8 cellular contexts compared by ENCODE assay signal in the genomic region with DNA sequence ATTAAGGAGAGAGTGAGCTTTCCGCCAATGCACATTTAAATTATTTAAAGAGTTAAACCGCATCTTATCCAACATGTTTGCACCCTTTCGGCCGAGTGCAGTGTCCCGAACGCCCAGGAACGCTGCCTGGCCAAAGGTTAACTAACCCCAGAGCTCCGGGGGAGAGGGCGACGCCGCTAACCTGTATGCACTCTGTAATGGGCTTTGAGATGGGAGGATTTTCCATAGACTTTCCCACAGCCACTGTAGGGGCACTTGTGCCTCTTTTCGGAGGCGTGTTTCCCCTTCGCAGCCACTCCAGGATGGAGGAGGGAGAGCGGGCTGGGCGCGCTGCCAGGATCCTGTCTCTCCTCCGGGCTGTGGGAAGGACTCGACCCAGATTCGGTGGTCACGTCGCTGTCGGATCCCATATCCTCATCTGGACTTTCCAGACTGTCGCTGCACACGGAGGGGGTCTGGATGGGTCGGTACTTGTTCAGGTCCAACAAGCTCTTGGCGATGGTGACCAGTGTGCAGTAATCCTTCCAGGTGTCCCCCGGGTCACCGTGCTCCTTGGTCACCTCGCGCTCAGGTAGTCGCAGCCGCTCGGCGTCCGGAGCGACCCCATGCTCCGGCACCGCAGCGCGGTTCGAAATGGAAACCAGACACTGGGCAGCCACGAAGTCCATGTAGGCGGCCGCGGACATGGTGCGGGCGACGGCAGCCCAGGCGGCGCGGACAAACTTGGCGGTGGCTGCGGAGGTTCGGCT. TPM values are rescaled to one million over a fixed set of nuclear protein-coding genes. Genes with fewer than 3 reads are reported as not detected.
DNase-seq lines count a peak whose midpoint lies in the region; ATAC-seq and TF ChIP-seq lines count a peak whose summit lies in the region.

No MANE protein-coding gene starts in this region.

- no peak for ATAC-seq in CD8-positive, alpha-beta T cell
- no peak for ATAC-seq in naive thymus-derived CD8-positive, alpha-beta T cell
- ATAC-seq in upper lobe of left lung (ENCODE audit: low FRiP score in 2 of 2) (peak; percentile 58 to 75), HG02588 (IDR thresholded peaks at IDR 0.05; ENCODE audit: unreplicated experiment) (no peak)

- peak overlapping the region; percentile 100 for H3K27ac Mint-ChIP-seq in CD8-positive, alpha-beta T cell
- H3K27ac Mint-ChIP-seq in HFFc6 = peak overlapping the region; percentile 97
- peak overlapping the region; percentile 95 to 100 (median 99) for H3K27ac Mint-ChIP-seq in naive thymus-derived CD8-positive, alpha-beta T cell

- H3K36me3 ChIP-seq in CD8-positive, alpha-beta T cell (ENCODE audit: insufficient read depth, low read length) = no peaks in the 10 kb centered on the region
- peaks cover 0 to 7% (median 0%) of the 10 kb centered on the region in 4 donors for H3K36me3 ChIP-seq in upper lobe of left lung

- H3K36me3 Mint-ChIP-seq in CD8-positive, alpha-beta T cell = peaks cover 20% of the 10 kb centered on the region
- H3K36me3 Mint-ChIP-seq in HFFc6 (ENCODE audit: low read depth) = peaks cover 7% of the 10 kb centered on the region; the same call in 1 of the 2 replicates
- peaks cover 0 to 2% (median 2%) of the 10 kb centered on the region in 3 donors for H3K36me3 Mint-ChIP-seq in naive thymus-derived CD8-positive, alpha-beta T cell

- peak in 3 of 4 donors; percentile 50 to 80 (median 78) for TF ChIP-seq POLR2A in upper lobe of left lung (IDR thresholded peaks at IDR 0.05)

- no peaks in the 10 kb centered on the region for H3K27me3 ChIP-seq in CD8-positive, alpha-beta T cell (ENCODE audit: insufficient read depth, low read length)
- no peaks in the 10 kb centered on the region for H3K27me3 ChIP-seq in upper lobe of left lung

- H3K9me3 ChIP-seq in CD8-positive, alpha-beta T cell (ENCODE audit: low read length) = no peaks in the 10 kb centered on the region
- H3K9me3 ChIP-seq in upper lobe of left lung = no peaks in the 10 kb centered on the region

- TF ChIP-seq EP300 in upper lobe of left lung (IDR thresholded peaks at IDR 0.05) = peak in 2 of 4 donors; percentile 66 to 79

- H3K4me1 Mint-ChIP-seq in CD8-positive, alpha-beta T cell (ENCODE audit: low read depth) = peaks cover 56% of the 10 kb centered on the region
- H3K4me1 Mint-ChIP-seq in HFFc6 (ENCODE audit: low read depth) = peaks cover 45% of the 10 kb centered on the region
- H3K4me1 Mint-ChIP-seq in naive thymus-derived CD8-positive, alpha-beta T cell = peaks cover 30 to 66% (median 48%) of the 10 kb centered on the region in 4 donors

- POLR2A ChIA-PET in CD8-positive, alpha-beta T cell (lab: Charles Lee) = interaction anchor here (0.6 to 3.6 kb wide), 9 partner anchors 7 to 1487 kb away, joined by 3 to 41 read pairs (median 4); no protein-coding TSS in a partner anchor
- POLR2A ChIA-PET in naive thymus-derived CD8-positive, alpha-beta T cell (lab: Charles Lee) = interaction anchor here (0.6 to 4.9 kb wide), 15 partner anchors 8 to 1952 kb away, joined by 3 to 61 read pairs (median 5); partner anchors contain the start of genes SMC5 and ZFAND5

- DNase-seq in CD8-positive, alpha-beta T cell = peak; percentile 5 to 67 (median 42)
- DNase-seq in HFFc6 = peak; percentile 63
- DNase-seq in activated naive CD4-positive, alpha-beta T cell treated with anti-CD3 and anti-CD28 coated beads, Interleukin-2, amount 50 U/mL, for 16 hours = peak; percentile 42
- DNase-seq in fibroblast of villous mesenchyme (ENCODE audit: low read depth) = peak; percentile 76
- peak in 7 of 10 donors; percentile 18 to 68 (median 52) for DNase-seq in naive thymus-derived CD8-positive, alpha-beta T cell
- DNase-seq in upper lobe of left lung = peak; percentile 83 to 96

- no peak for TF ChIP-seq CTCF in CD8-positive, alpha-beta T cell (IDR thresholded peaks at IDR 0.05)
- TF ChIP-seq CTCF in HFFc6 (IDR thresholded peaks at IDR 0.05) = no peak
- no peak for TF ChIP-seq CTCF in fibroblast of villous mesenchyme (IDR thresholded peaks at IDR 0.05; ENCODE audit: insufficient read depth, low read depth, low read length)
- TF ChIP-seq CTCF in upper lobe of left lung (IDR thresholded peaks at IDR 0.05) = no peak

- peak overlapping the region; percentile 94 for H3K27ac ChIP-seq in CD8-positive, alpha-beta T cell (ENCODE audit: low read depth, low read length)
- H3K27ac ChIP-seq in upper lobe of left lung = peak overlapping the region; percentile 99 to 100 (median 100)

- H3K4me3 ChIP-seq in CD8-positive, alpha-beta T cell (ENCODE audit: low read depth, low read length) = peak overlapping the region; percentile 91
- peak overlapping the region; percentile 95 for H3K4me3 ChIP-seq in fibroblast of villous mesenchyme (ENCODE audit: low read depth, low read length)
- H3K4me3 ChIP-seq in upper lobe of left lung = peak overlapping the region; percentile 39 to 83 (median 69)

- H3K4me1 ChIP-seq in CD8-positive, alpha-beta T cell (ENCODE audit: insufficient read depth, low read length) = peaks cover 36% of the 10 kb centered on the region
- H3K4me1 ChIP-seq in upper lobe of left lung = peaks cover 40 to 50% (median 44%) of the 10 kb centered on the region in 4 donors

- WGBS in upper lobe of left lung, 2 donors = 0% methylated on average over 22 to 49 of the region's 55 CpGs

- CTCF ChIA-PET in CD8-positive, alpha-beta T cell (lab: Charles Lee) = interaction anchor here (1.0 to 2.8 kb wide), 2 partner anchors 13 to 72 kb away, joined by 3 to 8 read pairs; no protein-coding TSS in a partner anchor

- peak overlapping the region; percentile 99 for H3K4me3 Mint-ChIP-seq in CD8-positive, alpha-beta T cell
- peak overlapping the region; percentile 99 for H3K4me3 Mint-ChIP-seq in HFFc6
- H3K4me3 Mint-ChIP-seq in naive thymus-derived CD8-positive, alpha-beta T cell = peak overlapping the region; percentile 97 to 100 (median 98)

- intact Hi-C loops in CD8-positive, alpha-beta T cell (cut with DNase I, micrococcal nuclease) = loop anchor here (2.0 to 5.0 kb wide), 5 partner anchors 149 to 1499 kb away; partner anchors contain the start of genes SMC5 (in 2 of the 2), ABHD17B (in 1 of the 2), C9orf85 (in 1 of the 2) and CEMIP2 (in 1 of the 2)

- no peaks in the 10 kb centered on the region for H3K9me3 Mint-ChIP-seq in CD8-positive, alpha-beta T cell
- no peaks in the 10 kb centered on the region for H3K9me3 Mint-ChIP-seq in HFFc6
- H3K9me3 Mint-ChIP-seq in naive thymus-derived CD8-positive, alpha-beta T cell = no peaks in the 10 kb centered on the region

- no peaks in the 10 kb centered on the region for H3K27me3 Mint-ChIP-seq in CD8-positive, alpha-beta T cell (ENCODE audit: low read depth)
- H3K27me3 Mint-ChIP-seq in HFFc6 (ENCODE audit: insufficient read depth) = peaks cover 13% of the 10 kb centered on the region
- peaks cover 0 to 2% (median 0%) of the 10 kb centered on the region in 5 donors for H3K27me3 Mint-ChIP-seq in naive thymus-derived CD8-positive, alpha-beta T cell

TF ChIP-seq in PFSK-1, 5 proteins besides CTCF, POLR2A, EP300 and RAD21:
- TF ChIP-seq TAF1 (IDR thresholded peaks at IDR 0.05; ENCODE audit: borderline replicate concordance, insufficient read depth, low read length) (no peak), POLR2AphosphoS5 (IDR thresholded peaks at IDR 0.05; ENCODE audit: low read depth, low read length) (no peak; the same call in 1 of the 2 replicates), SIN3A (IDR thresholded peaks at IDR 0.05; ENCODE audit: borderline replicate concordance, insufficient read depth, low read length) (peak; percentile 64; the same call in 1 of the 2 replicates)
- TF ChIP-seq, protein P1, sequence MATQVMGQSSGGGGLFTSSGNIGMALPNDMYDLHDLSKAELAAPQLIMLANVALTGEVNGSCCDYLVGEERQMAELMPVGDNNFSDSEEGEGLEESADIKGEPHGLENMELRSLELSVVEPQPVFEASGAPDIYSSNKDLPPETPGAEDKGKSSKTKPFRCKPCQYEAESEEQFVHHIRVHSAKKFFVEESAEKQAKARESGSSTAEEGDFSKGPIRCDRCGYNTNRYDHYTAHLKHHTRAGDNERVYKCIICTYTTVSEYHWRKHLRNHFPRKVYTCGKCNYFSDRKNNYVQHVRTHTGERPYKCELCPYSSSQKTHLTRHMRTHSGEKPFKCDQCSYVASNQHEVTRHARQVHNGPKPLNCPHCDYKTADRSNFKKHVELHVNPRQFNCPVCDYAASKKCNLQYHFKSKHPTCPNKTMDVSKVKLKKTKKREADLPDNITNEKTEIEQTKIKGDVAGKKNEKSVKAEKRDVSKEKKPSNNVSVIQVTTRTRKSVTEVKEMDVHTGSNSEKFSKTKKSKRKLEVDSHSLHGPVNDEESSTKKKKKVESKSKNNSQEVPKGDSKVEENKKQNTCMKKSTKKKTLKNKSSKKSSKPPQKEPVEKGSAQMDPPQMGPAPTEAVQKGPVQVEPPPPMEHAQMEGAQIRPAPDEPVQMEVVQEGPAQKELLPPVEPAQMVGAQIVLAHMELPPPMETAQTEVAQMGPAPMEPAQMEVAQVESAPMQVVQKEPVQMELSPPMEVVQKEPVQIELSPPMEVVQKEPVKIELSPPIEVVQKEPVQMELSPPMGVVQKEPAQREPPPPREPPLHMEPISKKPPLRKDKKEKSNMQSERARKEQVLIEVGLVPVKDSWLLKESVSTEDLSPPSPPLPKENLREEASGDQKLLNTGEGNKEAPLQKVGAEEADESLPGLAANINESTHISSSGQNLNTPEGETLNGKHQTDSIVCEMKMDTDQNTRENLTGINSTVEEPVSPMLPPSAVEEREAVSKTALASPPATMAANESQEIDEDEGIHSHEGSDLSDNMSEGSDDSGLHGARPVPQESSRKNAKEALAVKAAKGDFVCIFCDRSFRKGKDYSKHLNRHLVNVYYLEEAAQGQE (IDR thresholded peaks at IDR 0.05; ENCODE audit: insufficient read depth in 1 of 2, low read depth in 2 of 2, low read length in 2 of 2) = no peak
TF ChIP-seq in PFSK-1: peak in this region for 1.

RNA-seq across cellular contexts. Expression of gene KLF9, which starts 1.6 kb away (rescaled TPM):
- total RNA-seq in CD8-positive, alpha-beta T cell = 10 to 100 TPM; 84.0 to 87.1 TPM
- total RNA-seq in HFFc6 (2021; fragmentation: NEBNext Ultra II Directional; extraction: Animal tissue kit (Norgen Biotek cat#: 25700)) = 10 to 100 TPM in 5 of 6 experiments, 1 to 10 TPM in 1; 7.9 to 15.7 (median 12.4) TPM
- 12.6 TPM for polyA plus RNA-seq in PFSK-1 (2012; ENCODE audit: insufficient read length, low read depth)
- total RNA-seq in fibroblast of villous mesenchyme (34.5 and 37.1 TPM in 2 replicates), upper lobe of left lung (100 to 1,000 TPM in 2 of 6 donors, 10 to 100 TPM in 4; 51.8 to 135 (median 83.5) TPM)
- total RNA-seq in naive thymus-derived CD8-positive, alpha-beta T cell = 10 to 100 TPM; 29.6 TPM
- 1 to 10 TPM; 2.6 to 4.0 (median 3.2) TPM for polyA plus RNA-seq in naive thymus-derived CD8-positive, alpha-beta T cell

Comparison
In these comparisons a context has a peak if more than half of its experiments do, and no peak if none do; other contexts are left out.
1. ATAC-seq: peak in upper lobe of left lung (2 of 2); none in CD8-positive, alpha-beta T cell (single experiment), naive thymus-derived CD8-positive, alpha-beta T cell (0 of 2) and HG02588 (single experiment).
2. Peak in every context shown above with its lines, with median percentiles within 50 percentile points of each other: DNase-seq, H3K4me3 ChIP-seq, H3K27ac Mint-ChIP-seq and H3K4me3 Mint-ChIP-seq.